In genomic region chr7:55280031-55280454, GRCh38 we compare ENCODE assay signal across 8 cellular contexts.
DNase-seq lines count a peak whose midpoint lies in the region; TF ChIP-seq lines count a peak whose summit lies in the region.

No MANE protein-coding gene starts in this region.

- intact Hi-C loops in posterior cingulate gyrus (cut with DNase I): loop anchor here (1.0 to 2.0 kb wide), 2 partner anchors 83 to 135 kb away; no protein-coding TSS in a partner anchor

- peak; percentile 48 for DNase-seq in GM12864 (ENCODE audit: low read depth)
- DNase-seq in H4 (ENCODE audit: low spot score): peak; percentile 80
- peak; percentile 76 for DNase-seq in LoVo (ENCODE audit: low spot score)
- DNase-seq in SHP77 treated with DMSO at 0.1 percent for 48 hours (lab: John Stamatoyannopoulos, UW): peak; percentile 37
- DNase-seq in activated naive CD4-positive, alpha-beta T cell treated with Interleukin-2 at 50 U/mL for 16 hours: peak; percentile 56
- peak; percentile 69 for DNase-seq in glomerular visceral epithelial cell (ENCODE audit: extremely low spot score)
- DNase-seq in posterior cingulate gyrus: peak in 6 of 10 donors; percentile 51 to 89 (median 62)
- no peak for DNase-seq in GOT3 (lab: John Stamatoyannopoulos, UW)

- H3K4me3 ChIP-seq in GM12864 (ENCODE audit: low read depth, low read length): no peak overlapping the region

- TF ChIP-seq CTCF in GM12864 (IDR thresholded peaks at IDR 0.05; ENCODE audit: low read depth, low read length, missing control alignments): peak; percentile 59
